ENCODE assay signal across 9 cellular contexts in the genomic region with DNA sequence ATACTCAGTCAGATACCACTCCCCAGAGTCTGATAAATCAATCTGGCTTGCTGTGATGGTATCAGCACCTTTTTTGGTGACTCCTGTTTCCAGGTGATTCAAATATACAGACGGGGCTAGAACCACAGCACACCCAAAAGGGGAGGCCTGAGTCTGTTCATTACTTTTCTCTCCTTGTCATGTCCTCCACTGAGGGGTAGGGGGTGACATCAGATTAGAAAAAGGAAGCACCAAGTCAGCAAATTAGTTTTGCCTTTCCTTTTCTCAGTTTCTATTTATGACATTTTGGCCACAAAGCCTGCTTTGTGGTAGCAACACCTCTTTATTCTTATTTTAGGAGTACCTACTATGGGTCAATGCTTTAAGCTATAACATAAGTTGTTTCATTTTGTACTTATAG.
DNase-seq lines count a peak whose midpoint lies in the region; ATAC-seq and TF ChIP-seq lines count a peak whose summit lies in the region.
"Had no signal": no experiment of that assay in that cellular context is flagged by ENCODE, and none has a peak within 500 bp of the region (broad histone marks: within the 10 kb centered on the region; RNA-seq: fewer than 3 reads in every experiment).

No MANE protein-coding gene starts in this region.

- H3K27me3 ChIP-seq in colonic mucosa = no peaks in the 10 kb centered on the region

- DNase-seq in Kasumi-1 (lab: John Stamatoyannopoulos, UW) (peak; percentile 40 to 67), foreskin fibroblast (no peak), GM19238 (ENCODE audit: insufficient read length, low spot score) (no peak), colonic mucosa (no peak)
- no peak for DNase-seq in stimulated activated CD4-positive, alpha-beta T cell treated with anti-CD3 and anti-CD28 coated beads, Interleukin-15, amount 100 ng/mL, for 24 hours
- DNase-seq in activated CD4-positive, alpha-beta T cell treated with anti-CD3 and anti-CD28 coated beads for 4 hours = no peak

- H3K36me3 ChIP-seq in colonic mucosa = no peaks in the 10 kb centered on the region

- H3K4me3 ChIP-seq in foreskin fibroblast (ENCODE audit: low read depth in 1 of 2, low read length in 2 of 2) = no peak overlapping the region
- no peak overlapping the region for H3K4me3 ChIP-seq in colonic mucosa
- H3K4me3 ChIP-seq: SK-N-MC had no signal

- peak; percentile 87 for ATAC-seq in GM18502 (IDR thresholded peaks at IDR 0.05; ENCODE audit: poor library complexity, unreplicated experiment)
- peak; percentile 92 for ATAC-seq in GM21717 (IDR thresholded peaks at IDR 0.05; ENCODE audit: unreplicated experiment)

- intact Hi-C loops in colonic mucosa (cut with DNase I) = no loop called here

- H3K9ac ChIP-seq in colonic mucosa (ENCODE audit: low read depth in 2 of 2, low read length in 2 of 2) = no peak overlapping the region

- H3K9me3 ChIP-seq in colonic mucosa = no peaks in the 10 kb centered on the region

- no peak overlapping the region for H3K27ac ChIP-seq in colonic mucosa
- H3K27ac ChIP-seq: SK-N-MC had no signal

- no peaks in the 10 kb centered on the region for H3K4me1 ChIP-seq in colonic mucosa

- TF ChIP-seq CTCF in foreskin fibroblast (IDR thresholded peaks at IDR 0.05; ENCODE audit: low read depth, low read length) (peak; percentile 7), colonic mucosa (IDR thresholded peaks at IDR 0.05) (no peak)

Comparison
In these comparisons a context has a peak if more than half of its experiments do, and no peak if none do; other contexts are left out.
1. DNase-seq: peak in Kasumi-1 (2 of 2); none in foreskin fibroblast (0 of 2), stimulated activated CD4-positive, alpha-beta T cell treated with anti-CD3 and anti-CD28 coated beads, Interleukin-15, amount 100 ng/mL, for 24 hours (single experiment), GM19238 (single experiment), activated CD4-positive, alpha-beta T cell treated with anti-CD3 and anti-CD28 coated beads for 4 hours (0 of 2) and colonic mucosa (single experiment).